24 cellular contexts compared by ENCODE assay signal in genomic region chr14:24066490-24067132, GRCh38. TPM values are rescaled to one million over a fixed set of nuclear protein-coding genes. Genes with fewer than 3 reads are reported as not detected.
"Had no signal": no experiment of that assay in that cellular context is flagged by ENCODE, and none has a peak within 500 bp of the region (broad histone marks: within the 10 kb centered on the region; RNA-seq: fewer than 3 reads in every experiment).

No MANE protein-coding gene starts in this region.

- H3K9me3 ChIP-seq: adrenal gland, esophagus muscularis mucosa, gastrocnemius medialis, pancreas had no signal

- H3K4me3 Mint-ChIP-seq: activated naive CD8-positive, alpha-beta T cell; activated T-cell treated with anti-CD3 and anti-CD28 coated beads, Interleukin-2, amount 50 U/mL, for 4 hours; natural killer cell; stimulated activated naive B cell treated with anti-CD40 and anti-IgM and Interleukin-4, amounts not matched to agents 10 μg/mL and 1 μg/mL and 100 μg/mL, for 72 hours had no signal

- H3K27me3 ChIP-seq: adrenal gland, gastrocnemius medialis, pancreas had no signal

- H3K9me3 Mint-ChIP-seq: activated T-cell treated with anti-CD3 and anti-CD28 coated beads, Interleukin-2, amount 50 U/mL, for 4 hours; activated T-helper 2 cell treated with anti-CD3 and anti-CD28 coated beads, Interferon-gamma antibody, Interleukin-2, Interleukin-4, amounts not matched to agents 10 μg/mL and 5 μg/mL and 100 μg/mL, durations not matched to agents 14 hours and 24 hours and 36 hours; natural killer cell; stimulated activated naive B cell treated with anti-CD40 and anti-IgM and Interleukin-4, amounts not matched to agents 10 μg/mL and 1 μg/mL and 100 μg/mL, for 72 hours had no signal

- H3K4me1 ChIP-seq: gastrocnemius medialis had no signal

- H3K27ac Mint-ChIP-seq: activated naive CD8-positive, alpha-beta T cell; activated T-helper 2 cell treated with anti-CD3 and anti-CD28 coated beads, Interferon-gamma antibody, Interleukin-2, Interleukin-4, amounts not matched to agents 10 μg/mL and 5 μg/mL and 100 μg/mL, durations not matched to agents 14 hours and 24 hours and 36 hours; natural killer cell; stimulated activated naive B cell treated with anti-CD40 and anti-IgM and Interleukin-4, amounts not matched to agents 10 μg/mL and 1 μg/mL and 100 μg/mL, for 72 hours had no signal

- H3K4me3 ChIP-seq: adrenal gland, coronary artery, esophagus muscularis mucosa, gastrocnemius medialis, lung, pancreas had no signal

- ATAC-seq: activated T-cell treated with anti-CD3 and anti-CD28 coated beads, Interleukin-2, amount 50 U/mL, for 4 hours; gastrocnemius medialis; natural killer cell; pancreas; sciatic nerve; stimulated activated naive B cell treated with anti-CD40 and anti-IgM and Interleukin-4, amounts not matched to agents 10 μg/mL and 1 μg/mL and 100 μg/mL, for 72 hours had no signal

- H3K36me3 ChIP-seq: adrenal gland, esophagus muscularis mucosa, gastrocnemius medialis, pancreas had no signal

- H3K27ac ChIP-seq: adrenal gland, coronary artery, esophagus muscularis mucosa, gastrocnemius medialis, pancreas had no signal

- H3K4me1 Mint-ChIP-seq: natural killer cell had no signal

- DNase-seq: activated CD4-positive, alpha-beta T cell treated with anti-CD3 and anti-CD28 coated beads for 1 hour; activated CD4-positive, alpha-beta T cell treated with anti-CD3 and anti-CD28 coated beads, Interleukin-2, amount 50 U/mL, for 4 hours; activated CD8-positive, alpha-beta memory T cell treated with anti-CD3 and anti-CD28 coated beads, Interleukin-2, amount 50 U/mL, for 48 hours; activated naive CD4-positive, alpha-beta T cell; activated T-cell treated with anti-CD3 and anti-CD28 coated beads, Interleukin-2, amount 50 U/mL, for 4 hours; adrenal gland; central memory CD4-positive, alpha-beta T cell; gastrocnemius medialis; natural killer cell; stimulated activated CD4-positive, alpha-beta T cell treated with anti-CD3 and anti-CD28 coated beads, Interleukin-2, amount 100 ng/mL, for 48 hours; stimulated activated CD8-positive, alpha-beta memory T cell treated with anti-CD3 and anti-CD28 coated beads, Interleukin-4, amount 100 ng/mL, for 48 hours; stimulated activated naive B cell treated with anti-CD40 and anti-IgM and Interleukin-4, amounts not matched to agents 10 μg/mL and 1 μg/mL and 100 μg/mL, for 72 hours; T-helper 9 cell; trophoblast cell had no signal

- H3K36me3 Mint-ChIP-seq: activated naive CD8-positive, alpha-beta T cell; natural killer cell; stimulated activated naive B cell treated with anti-CD40 and anti-IgM and Interleukin-4, amounts not matched to agents 10 μg/mL and 1 μg/mL and 100 μg/mL, for 72 hours had no signal

RNA-seq across cellular contexts. Expression of gene CPNE6, which starts 4.8 kb away (rescaled TPM):
- total RNA-seq: activated CD8-positive, alpha-beta memory T cell treated with anti-CD3 and anti-CD28 coated beads for 36 hours; activated T-cell treated with anti-CD3 and anti-CD28 coated beads, Interleukin-2, amount 50 U/mL, for 4 hours; activated T-helper 2 cell treated with anti-CD3 and anti-CD28 coated beads, Interferon-gamma antibody, Interleukin-2, Interleukin-4, amounts not matched to agents 10 μg/mL and 5 μg/mL and 100 μg/mL, durations not matched to agents 14 hours and 24 hours and 36 hours; astrocyte; gastrocnemius medialis; lung; natural killer cell; pancreas; sciatic nerve; T-helper 1 cell treated with Interleukin-12 subunit alpha and Interleukin-12 subunit beta and Interleukin-4 antibody, amounts not matched to agents 30 ng/mL and 1 ng/mL, for 36 hours had no signal
